In the genomic region with DNA sequence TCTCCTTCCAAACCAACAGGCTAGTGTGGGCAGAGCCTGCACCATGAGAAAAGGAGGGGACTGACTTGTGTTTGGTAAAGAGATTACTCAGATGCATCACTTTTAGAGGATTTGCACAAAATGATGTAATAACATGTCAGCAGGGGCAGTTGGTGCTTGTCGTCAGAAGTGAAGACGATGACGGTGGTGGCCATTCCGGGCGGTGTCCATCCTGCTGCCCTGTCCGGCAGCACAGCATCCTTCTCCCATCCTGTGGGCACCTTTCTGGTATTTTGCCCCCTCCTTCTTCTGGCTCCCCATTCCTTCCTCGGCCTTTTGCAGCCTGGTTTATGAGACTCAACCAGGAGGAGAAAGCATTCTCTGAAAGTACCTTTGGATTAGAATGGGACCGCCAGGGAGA, we compare ENCODE assay signal across 23 cellular contexts.
"Had no signal": no experiment of that assay in that cellular context is flagged by ENCODE, and none has a peak within 500 bp of the region (broad histone marks: within the 10 kb centered on the region; RNA-seq: fewer than 3 reads in every experiment).

No MANE protein-coding gene starts in this region.

- H3K9me3 Mint-ChIP-seq: activated B cell treated with CpG ODN at 0.5 μM for 24 hours; activated CD4-positive, alpha-beta T cell treated with anti-CD3 and anti-CD28 coated beads, Interleukin-2, amount 10 ng/mL, durations not matched to agents 24 days and 14 days; activated naive CD4-positive, alpha-beta T cell treated with anti-CD3 and anti-CD28 coated beads for 36 hours; activated T-helper 17 cell treated with anti-CD3 and anti-CD28 coated beads, Interleukin-2, amount 50 U/mL, for 72 hours; central memory CD8-positive, alpha-beta T cell had no signal

- ATAC-seq: activated T-helper 17 cell treated with anti-CD3 and anti-CD28 coated beads, Interleukin-2, amount 50 U/mL, for 72 hours; Panc1; T-helper 17 cell had no signal

- H3K36me3 Mint-ChIP-seq: activated naive CD8-positive, alpha-beta T cell had no signal

- H3K27ac Mint-ChIP-seq: activated B cell treated with CpG ODN at 0.5 μM for 24 hours; activated CD4-positive, alpha-beta T cell treated with anti-CD3 and anti-CD28 coated beads, Interleukin-2, amount 10 ng/mL, durations not matched to agents 24 days and 14 days; activated naive CD4-positive, alpha-beta T cell treated with anti-CD3 and anti-CD28 coated beads for 36 hours; activated naive CD8-positive, alpha-beta T cell; activated T-helper 17 cell treated with anti-CD3 and anti-CD28 coated beads, Interleukin-2, amount 50 U/mL, for 72 hours; brain; T-helper 17 cell had no signal

- H3K4me1 Mint-ChIP-seq: activated B cell treated with CpG ODN at 0.5 μM for 24 hours; activated CD4-positive, alpha-beta T cell treated with anti-CD3 and anti-CD28 coated beads, Interleukin-2, amount 10 ng/mL, durations not matched to agents 24 days and 14 days; activated T-helper 17 cell treated with anti-CD3 and anti-CD28 coated beads, Interleukin-2, amount 50 U/mL, for 72 hours; central memory CD8-positive, alpha-beta T cell had no signal

- DNase-seq: activated B cell treated with CpG ODN at 0.5 μM for 24 hours; activated CD4-positive, alpha-beta T cell treated with anti-CD3 and anti-CD28 coated beads for 1 hour; activated CD4-positive, alpha-beta T cell treated with anti-CD3 and anti-CD28 coated beads, Interleukin-2, amount 10 ng/mL, durations not matched to agents 24 days and 14 days; activated CD4-positive, alpha-beta T cell treated with anti-CD3 and anti-CD28 coated beads, Interleukin-2, amount 50 U/mL, for 48 hours; activated gamma-delta T cell; activated naive CD4-positive, alpha-beta T cell treated with anti-CD3 and anti-CD28 coated beads for 36 hours; activated T-cell treated with anti-CD3 and anti-CD28 coated beads for 4 hours; activated T-cell treated with anti-CD3 and anti-CD28 coated beads, Interleukin-2, amount 50 U/mL, for 48 hours; amygdala; Karpas-422; MM.1S; NCI-H2171 treated with DMSO at 0.1 percent for 48 hours; NCI-H226; OCI-M1; Right ventricle myocardium superior; RPMI8226; T-helper 17 cell; T1000 had no signal

- H3K4me3 Mint-ChIP-seq: activated B cell treated with CpG ODN at 0.5 μM for 24 hours; activated CD4-positive, alpha-beta T cell treated with anti-CD3 and anti-CD28 coated beads, Interleukin-2, amount 10 ng/mL, durations not matched to agents 24 days and 14 days; activated naive CD4-positive, alpha-beta T cell treated with anti-CD3 and anti-CD28 coated beads for 36 hours; activated naive CD8-positive, alpha-beta T cell; activated T-helper 17 cell treated with anti-CD3 and anti-CD28 coated beads, Interleukin-2, amount 50 U/mL, for 72 hours; brain; central memory CD8-positive, alpha-beta T cell; T-helper 17 cell had no signal

- H3K27me3 Mint-ChIP-seq: activated B cell treated with CpG ODN at 0.5 μM for 24 hours; activated CD4-positive, alpha-beta T cell treated with anti-CD3 and anti-CD28 coated beads, Interleukin-2, amount 10 ng/mL, durations not matched to agents 24 days and 14 days; activated T-helper 17 cell treated with anti-CD3 and anti-CD28 coated beads, Interleukin-2, amount 50 U/mL, for 72 hours had no signal
